1 cellular context compared by ENCODE assay signal in genomic region chr14:50060871-50061663, GRCh38.
TF ChIP-seq lines count a peak whose summit lies in the region.

No MANE protein-coding gene starts in this region.

TF ChIP-seq in HCT116, 20 proteins besides CTCF, POLR2A, EP300 and RAD21 (continued from another document):
- TF ChIP-seq SP1 (IDR thresholded peaks at IDR 0.05; ENCODE audit: low read depth) = peak; percentile 63
- TF ChIP-seq SIN3A (IDR thresholded peaks at IDR 0.05; ENCODE audit: low read depth) = no peak; the same call in 1 of the 2 replicates
- TF ChIP-seq ZNF274 (IDR thresholded peaks at IDR 0.05; ENCODE audit: low read depth, low read length) = no peak
- TF ChIP-seq EZH2phosphoT487 (IDR thresholded peaks at IDR 0.05; ENCODE audit: borderline replicate concordance) = no peak
- no peak for TF ChIP-seq ELF1 (IDR thresholded peaks at IDR 0.05; ENCODE audit: borderline replicate concordance, low read depth)
- peak; percentile 67 for TF ChIP-seq MAX (IDR thresholded peaks at IDR 0.05)
- no peak for TF ChIP-seq EZH2 (IDR thresholded peaks at IDR 0.05)
- TF ChIP-seq ZBTB33 (IDR thresholded peaks at IDR 0.05; ENCODE audit: extremely low read depth, insufficient replicate concordance, low read length) = no peak
- TF ChIP-seq REST (IDR thresholded peaks at IDR 0.05; ENCODE audit: low read depth) = no peak
- TF ChIP-seq YY1 (IDR thresholded peaks at IDR 0.05; ENCODE audit: extremely low read depth, insufficient replicate concordance, low read depth, low read length) = no peak
- peak; percentile 59 for TF ChIP-seq FOSL1 (IDR thresholded peaks at IDR 0.05; ENCODE audit: low read depth)
- TF ChIP-seq EGR1 (IDR thresholded peaks at IDR 0.05; ENCODE audit: low read depth) = peak; percentile 36
- TF ChIP-seq ATF3 (IDR thresholded peaks at IDR 0.05) = no peak
- no peak for TF ChIP-seq TCF7L2 (IDR thresholded peaks at IDR 0.05; ENCODE audit: borderline replicate concordance, extremely low read depth, insufficient read depth, insufficient read length)
- no peak for TF ChIP-seq ZFX (IDR thresholded peaks at IDR 0.05)
- TF ChIP-seq JUND (IDR thresholded peaks at IDR 0.05) = peak; percentile 63
- peak; percentile 47; the same call in 1 of the 2 replicates for TF ChIP-seq POLR2AphosphoS5 (IDR thresholded peaks at IDR 0.05; ENCODE audit: low read depth, low read length)
- TF ChIP-seq SRF (IDR thresholded peaks at IDR 0.05; ENCODE audit: low read depth) = no peak
- no peak for TF ChIP-seq CBX3 (IDR thresholded peaks at IDR 0.05; ENCODE audit: low read depth)
